In the genomic region with DNA sequence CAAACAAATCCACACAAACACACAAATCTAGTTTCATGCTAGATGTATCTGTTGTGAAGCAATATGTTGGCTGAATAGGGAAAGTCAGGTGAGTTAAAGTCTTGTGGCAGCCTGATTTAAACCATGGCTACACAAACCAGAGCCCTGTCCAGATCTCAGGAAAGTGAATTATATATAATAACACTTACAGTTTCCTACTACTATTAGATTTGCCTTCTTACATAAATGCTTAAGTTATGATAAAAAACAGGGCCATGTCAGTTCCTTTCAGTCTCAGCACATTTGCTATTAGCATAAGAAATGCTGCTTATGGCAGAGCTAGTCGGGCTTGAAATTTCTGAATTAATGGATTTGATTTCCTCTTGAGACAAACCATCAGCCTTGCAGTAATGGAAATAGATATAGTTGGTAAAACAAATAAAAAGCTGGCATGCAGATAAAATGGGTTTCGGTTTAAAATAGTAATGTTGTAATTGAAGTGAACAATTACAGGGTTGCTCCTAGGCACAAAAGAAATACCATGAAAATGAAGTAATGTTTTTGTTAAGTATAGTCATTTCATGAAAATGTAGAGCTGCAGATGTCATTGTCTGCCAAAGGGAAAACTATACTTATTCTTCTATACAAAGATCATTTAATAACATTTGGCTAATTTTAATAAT, we compare ENCODE assay signal across 8 cellular contexts.
A peak's percentile ranks its signal among the peaks of the same experiment; 100 is the strongest.
DNase-seq lines count a peak whose midpoint lies in the region; ATAC-seq and TF ChIP-seq lines count a peak whose summit lies in the region.

No MANE protein-coding gene starts in this region.

- no peaks in the 10 kb centered on the region for H4K20me1 ChIP-seq in osteoblast (ENCODE audit: insufficient read depth, low read length)

- H3K27ac ChIP-seq in osteoblast (ENCODE audit: low read depth, low read length), result peak overlapping the region; percentile 91
- H3K27ac ChIP-seq in effector memory CD4-positive, alpha-beta T cell (ENCODE audit: insufficient read depth, low read length, poor library complexity, severe bottlenecking), result no peak overlapping the region

- no peaks in the 10 kb centered on the region for H3K79me2 ChIP-seq in osteoblast (ENCODE audit: insufficient read depth, low read length)

- peak overlapping the region; percentile 83 for H3K4me2 ChIP-seq in osteoblast (ENCODE audit: insufficient read depth, low read length)

- H3K9me3 ChIP-seq in endocrine pancreas (ENCODE audit: control insufficient read depth, low read length) (no peaks in the 10 kb centered on the region), osteoblast (ENCODE audit: low read depth, low read length) (no peaks in the 10 kb centered on the region)
- no peaks in the 10 kb centered on the region for H3K9me3 ChIP-seq in effector memory CD4-positive, alpha-beta T cell (ENCODE audit: control insufficient read depth, low read length)

- H3K4me1 ChIP-seq in endocrine pancreas (ENCODE audit: control insufficient read depth, insufficient read depth, low read length), result peaks cover 42% of the 10 kb centered on the region
- peaks cover 50% of the 10 kb centered on the region for H3K4me1 ChIP-seq in osteoblast (ENCODE audit: insufficient read depth, low read length)
- no peaks in the 10 kb centered on the region for H3K4me1 ChIP-seq in effector memory CD4-positive, alpha-beta T cell (ENCODE audit: control insufficient read depth, insufficient read depth, low read length, poor library complexity, severe bottlenecking)

- H3K4me3 ChIP-seq in endocrine pancreas (ENCODE audit: control insufficient read depth, insufficient read depth, low read length), result peak overlapping the region; percentile 75
- no peak overlapping the region for H3K4me3 ChIP-seq in osteoblast (ENCODE audit: insufficient read depth, low read length)
- H3K4me3 ChIP-seq in effector memory CD4-positive, alpha-beta T cell (ENCODE audit: insufficient read depth, low read depth, low read length, poor library complexity, severe bottlenecking), result no peak overlapping the region

- no peak overlapping the region for H2AFZ ChIP-seq in osteoblast (ENCODE audit: low read length)

- no peak for TF ChIP-seq CTCF in osteoblast (IDR thresholded peaks at IDR 0.05; ENCODE audit: extremely low read depth, low read depth, low read length)

- H3K36me3 ChIP-seq in endocrine pancreas (ENCODE audit: control insufficient read depth, insufficient read depth, low read length) (no peaks in the 10 kb centered on the region), osteoblast (ENCODE audit: insufficient read depth, low read length) (no peaks in the 10 kb centered on the region)
- H3K36me3 ChIP-seq in effector memory CD4-positive, alpha-beta T cell (ENCODE audit: control insufficient read depth, insufficient read depth, low read length), result no peaks in the 10 kb centered on the region

- peak; percentile 55 for DNase-seq in DMS79 (lab: John Stamatoyannopoulos, UW)
- DNase-seq in NCI-H2196 treated with DMSO at 0.1 percent for 48 hours (lab: John Stamatoyannopoulos, UW; ENCODE audit: unreplicated experiment), result peak; percentile 70
- no peak for DNase-seq in osteoblast (ENCODE audit: insufficient read length, low spot score, missing footprints)
- no peak for DNase-seq in iPS-NIHi11 (ENCODE audit: low spot score)
- DNase-seq in effector memory CD4-positive, alpha-beta T cell, result no peak

- ATAC-seq in HG03139 (IDR thresholded peaks at IDR 0.05; ENCODE audit: unreplicated experiment) (no peak), GM21423 (IDR thresholded peaks at IDR 0.05; ENCODE audit: unreplicated experiment) (no peak)

- no peak overlapping the region for H3K9ac ChIP-seq in endocrine pancreas (ENCODE audit: control insufficient read depth, insufficient read depth, low read length)

- H3K27me3 ChIP-seq in endocrine pancreas (ENCODE audit: control insufficient read depth, insufficient read depth, low read length), result no peaks in the 10 kb centered on the region
- no peaks in the 10 kb centered on the region for H3K27me3 ChIP-seq in osteoblast (ENCODE audit: insufficient read depth, low read length)
- H3K27me3 ChIP-seq in effector memory CD4-positive, alpha-beta T cell (replicated peaks; ENCODE audit: control insufficient read depth, insufficient read depth, low read length, poor library complexity, severe bottlenecking), result no peaks in the 10 kb centered on the region

Comparison
In these comparisons a context has a peak if more than half of its experiments do, and no peak if none do; other contexts are left out.
1. DNase-seq: peak in DMS79 (single experiment) and NCI-H2196 treated with DMSO at 0.1 percent for 48 hours (single experiment); none in osteoblast (single experiment), iPS-NIHi11 (single experiment) and effector memory CD4-positive, alpha-beta T cell (0 of 3).